ENCODE assay signal across 8 cellular contexts in genomic region chr10:42551582-42552187, GRCh38.
A peak's percentile ranks its signal among the peaks of the same experiment; 100 is the strongest.
DNase-seq lines count a peak whose midpoint lies in the region; ATAC-seq and TF ChIP-seq lines count a peak whose summit lies in the region.

No MANE protein-coding gene starts in this region.

- TF ChIP-seq CTCF in kidney epithelial cell (IDR thresholded peaks at IDR 0.05; ENCODE audit: insufficient read depth, low read length, poor library complexity, severe bottlenecking) = no peak

- H2AFZ ChIP-seq in ACC112 (ENCODE audit: low read length, unreplicated experiment) = peak overlapping the region; percentile 97

- DNase-seq in activated naive CD8-positive, alpha-beta T cell treated with anti-CD3 and anti-CD28 coated beads, Interleukin-2, amount 50 U/mL, for 24 hours = peak; percentile 3
- no peak for DNase-seq in kidney epithelial cell (ENCODE audit: low read depth)
- no peak for DNase-seq in stimulated activated CD4-positive, alpha-beta T cell treated with anti-CD3 and anti-CD28 coated beads, Interleukin-4, amount 100 ng/mL, for 24 hours

- peaks cover 47% of the 10 kb centered on the region for H3K4me1 Mint-ChIP-seq in activated naive CD8-positive, alpha-beta T cell treated with anti-CD3 and anti-CD28 coated beads, Interleukin-2, amount 50 U/mL, for 24 hours

- H3K27ac ChIP-seq in ACC112 (ENCODE audit: low read depth, low read length) = no peak overlapping the region
- H3K27ac ChIP-seq in thymus (ENCODE audit: low read depth) = no peak overlapping the region

- peaks cover 11% of the 10 kb centered on the region for H3K4me1 ChIP-seq in ACC112 (ENCODE audit: control insufficient read depth, insufficient read depth, low read length, unreplicated experiment)
- H3K4me1 ChIP-seq in thymus (ENCODE audit: control insufficient read depth, insufficient read depth, low read length) = peaks cover 4% of the 10 kb centered on the region

- H3K27me3 ChIP-seq in ACC112 (ENCODE audit: insufficient read depth, low read length) (0 out of 2 replicates have a peak, but pooled peaks cover under 1% of the 10 kb centered on the region), kidney epithelial cell (ENCODE audit: control insufficient read depth, insufficient read depth, low read length) (no peaks in the 10 kb centered on the region), thymus (ENCODE audit: control insufficient read depth, insufficient read depth) (no peaks in the 10 kb centered on the region)

- H3K79me2 ChIP-seq in ACC112 (ENCODE audit: control insufficient read depth, insufficient read depth, low read length, unreplicated experiment) = peaks cover 24% of the 10 kb centered on the region

- no peaks in the 10 kb centered on the region for H3K27me3 Mint-ChIP-seq in activated naive CD8-positive, alpha-beta T cell treated with anti-CD3 and anti-CD28 coated beads, Interleukin-2, amount 50 U/mL, for 24 hours

- peaks cover 20% of the 10 kb centered on the region for H3K9me3 Mint-ChIP-seq in activated naive CD8-positive, alpha-beta T cell treated with anti-CD3 and anti-CD28 coated beads, Interleukin-2, amount 50 U/mL, for 24 hours

- peak overlapping the region; percentile 97 for H3K4me3 Mint-ChIP-seq in activated naive CD8-positive, alpha-beta T cell treated with anti-CD3 and anti-CD28 coated beads, Interleukin-2, amount 50 U/mL, for 24 hours

- WGBS in thymus = 61% methylated on average over 24 of the region's 24 CpGs

- peak; percentile 7 for ATAC-seq in HG02870 (IDR thresholded peaks at IDR 0.05; ENCODE audit: unreplicated experiment)
- no peak for ATAC-seq in activated naive CD8-positive, alpha-beta T cell treated with anti-CD3 and anti-CD28 coated beads, Interleukin-2, amount 50 U/mL, for 24 hours
- ATAC-seq in HG03108 (IDR thresholded peaks at IDR 0.05; ENCODE audit: unreplicated experiment) = no peak
- no peak for ATAC-seq in HG03196 (IDR thresholded peaks at IDR 0.05; ENCODE audit: unreplicated experiment)

- peaks cover 47% of the 10 kb centered on the region for H3K36me3 Mint-ChIP-seq in activated naive CD8-positive, alpha-beta T cell treated with anti-CD3 and anti-CD28 coated beads, Interleukin-2, amount 50 U/mL, for 24 hours (ENCODE audit: low read depth)

- H3K36me3 ChIP-seq in ACC112 (ENCODE audit: insufficient read depth, low read length) (no peaks in the 10 kb centered on the region), kidney epithelial cell (ENCODE audit: control insufficient read depth, insufficient read depth, low read length) (no peaks in the 10 kb centered on the region), thymus (ENCODE audit: control insufficient read depth, insufficient read depth) (no peaks in the 10 kb centered on the region)

- H3K4me3 ChIP-seq in ACC112 (ENCODE audit: low read depth, low read length) (peak overlapping the region; percentile 92), kidney epithelial cell (ENCODE audit: low read depth, low read length) (peak overlapping the region; percentile 93), thymus (ENCODE audit: low read length) (peak overlapping the region; percentile 83)

- peak overlapping the region; percentile 86 for H3K27ac Mint-ChIP-seq in activated naive CD8-positive, alpha-beta T cell treated with anti-CD3 and anti-CD28 coated beads, Interleukin-2, amount 50 U/mL, for 24 hours

- H3K9me3 ChIP-seq in thymus (ENCODE audit: control insufficient read depth) = no peaks in the 10 kb centered on the region
